ENCODE assay signal across 10 cellular contexts in the genomic region with DNA sequence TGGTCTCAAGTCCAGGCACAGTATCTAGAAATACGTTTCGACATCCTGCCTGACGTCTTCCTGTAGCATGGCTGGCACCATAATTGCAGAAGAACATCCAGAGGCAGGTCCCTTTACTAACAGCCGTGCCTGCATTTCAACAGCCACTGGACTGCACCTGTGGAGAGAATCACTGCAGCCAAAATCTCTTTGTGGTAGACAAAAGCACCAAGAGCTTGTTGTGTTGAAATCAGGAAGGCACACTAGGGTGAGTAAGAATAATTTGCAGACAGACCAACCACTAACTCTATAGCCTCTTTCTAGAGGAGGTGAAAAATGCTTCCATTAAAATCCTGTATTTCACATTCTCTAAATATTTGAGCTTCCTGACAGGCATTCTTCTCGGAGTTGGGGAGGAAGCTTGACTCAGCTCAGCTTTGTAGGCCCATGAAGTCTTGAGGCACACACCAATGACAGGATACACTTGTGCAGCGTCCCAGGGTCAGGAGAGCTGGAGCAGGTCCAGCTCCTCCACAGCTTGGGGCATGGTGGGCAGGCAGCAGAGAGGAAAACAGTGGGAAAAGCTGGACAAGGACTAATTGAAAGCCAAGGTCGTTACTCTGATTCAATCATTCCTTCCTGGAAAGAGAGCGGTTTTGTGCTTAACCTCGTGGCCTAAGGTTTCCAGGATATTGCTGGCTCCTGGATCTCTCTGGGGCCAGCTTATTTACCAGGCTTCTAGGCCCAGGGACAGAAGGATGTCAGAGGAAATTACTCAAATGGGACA.
DNase-seq lines count a peak whose midpoint lies in the region; TF ChIP-seq lines count a peak whose summit lies in the region.
"Had no signal": no experiment of that assay in that cellular context is flagged by ENCODE, and none has a peak within 500 bp of the region (broad histone marks: within the 10 kb centered on the region; RNA-seq: fewer than 3 reads in every experiment).

No MANE protein-coding gene starts in this region.

- no peak for TF ChIP-seq CTCF in colonic mucosa (IDR thresholded peaks at IDR 0.05)
- no peak for TF ChIP-seq CTCF in liver (IDR thresholded peaks at IDR 0.05; ENCODE audit: low read depth, low read length, missing input control)
- no peak for TF ChIP-seq CTCF in uterus (IDR thresholded peaks at IDR 0.05)
- TF ChIP-seq CTCF in lower leg skin (IDR thresholded peaks at IDR 0.05), result no peak
- no peak for TF ChIP-seq CTCF in H9 (conservative IDR thresholded peaks at IDR 0.05)

- no peak overlapping the region for H3K4ac ChIP-seq in H9 (ENCODE audit: low read depth, low read length)

- no peaks in the 10 kb centered on the region for H3K79me2 ChIP-seq in H9 (ENCODE audit: insufficient read depth, low read length)

- no peaks in the 10 kb centered on the region for H3K79me1 ChIP-seq in H9 (ENCODE audit: insufficient read depth, low read depth, low read length, poor library complexity, severe bottlenecking)

- H3K9me3 Mint-ChIP-seq in H9, result peaks cover 16 to 25% of the 10 kb centered on the region in 2 experiments; a peak in 4 of 5 replicates
- H3K9me3 Mint-ChIP-seq: T-helper 1 cell treated with Interleukin-12 subunit alpha and Interleukin-12 subunit beta and Interleukin-4 antibody, amounts not matched to agents 30 μg/mL and 1 μg/mL, for 36 hours had no signal

- H3K27me3 ChIP-seq in colonic mucosa (no peaks in the 10 kb centered on the region), liver (ENCODE audit: control insufficient read depth in 4 of 4, insufficient read depth in 4 of 4, low read length in 3 of 4) (no peaks in the 10 kb centered on the region), uterus (no peaks in the 10 kb centered on the region), H9 (ENCODE audit: insufficient read depth, low read length) (no peaks in the 10 kb centered on the region)

- H2AFZ ChIP-seq in H9 (ENCODE audit: low read length), result no peak overlapping the region

- H3K36me3 Mint-ChIP-seq in H9 (ENCODE audit: insufficient read depth in 1 of 3, low read depth in 3 of 3), result peaks cover 0 to 17% (median 3%) of the 10 kb centered on the region in 3 experiments; a peak in 5 of 7 replicates

- no peak overlapping the region for H2BK120ac ChIP-seq in H9 (ENCODE audit: low read depth, low read length, poor library complexity, severe bottlenecking)

- H4K8ac ChIP-seq in H9 (replicated peaks; ENCODE audit: insufficient read length, low read depth, low read length), result no peak overlapping the region

- no peak overlapping the region for H3K56ac ChIP-seq in H9 (ENCODE audit: insufficient read length, low read depth, low read length)

- no peak overlapping the region for H3K14ac ChIP-seq in H9 (ENCODE audit: insufficient read depth, low read length)

- H3K4me2 ChIP-seq in H9 (ENCODE audit: insufficient read depth, insufficient read length, low read length), result no peak overlapping the region

- H4K5ac ChIP-seq in H9 (ENCODE audit: insufficient read length, low read depth, low read length), result no peak overlapping the region

- H2AK5ac ChIP-seq in H9 (ENCODE audit: insufficient read length, low read length), result no peak overlapping the region

- H4K91ac ChIP-seq in H9 (ENCODE audit: insufficient read length, low read depth, low read length), result no peak overlapping the region

- H3K9ac ChIP-seq in colonic mucosa (ENCODE audit: low read depth in 2 of 2, low read length in 2 of 2) (no peak overlapping the region), liver (ENCODE audit: low read depth in 1 of 2, low read length in 2 of 2) (no peak overlapping the region), H9 (ENCODE audit: extremely low read depth, insufficient read length, low read length) (no peak overlapping the region)

- H2BK15ac ChIP-seq in H9 (ENCODE audit: low read depth, low read length), result no peak overlapping the region

- 79% methylated on average over 9 of the region's 9 CpGs for WGBS in liver
- 48 to 57% methylated on average over 9 of the region's 9 CpGs for WGBS in lower leg skin, 2 donors
- WGBS in H9 (ENCODE audit: extremely low coverage, insufficient read length, low lambda C conversion rate), result no CpG with 5 or more reads among the region's 9 CpGs

- TF ChIP-seq POLR2A in uterus (IDR thresholded peaks at IDR 0.05), result no peak
- no peak for TF ChIP-seq POLR2A in lower leg skin (IDR thresholded peaks at IDR 0.05)

- H3K4me3 ChIP-seq in colonic mucosa (no peak overlapping the region), liver (ENCODE audit: low read depth in 1 of 3, low read length in 3 of 3) (no peak overlapping the region), uterus (no peak overlapping the region), lower leg skin (ENCODE audit: low read depth, poor library complexity, severe bottlenecking) (no peak overlapping the region)

- no peaks in the 10 kb centered on the region for H3K23me2 ChIP-seq in H9 (ENCODE audit: insufficient read length, low read depth, low read length, poor library complexity, severe bottlenecking)

- no peak overlapping the region for H3K23ac ChIP-seq in H9 (ENCODE audit: insufficient read length, low read depth, low read length)

- H3T11ph ChIP-seq in H9 (ENCODE audit: low read length), result no peak overlapping the region

- no peaks in the 10 kb centered on the region for H3K36me3 ChIP-seq in colonic mucosa
- H3K36me3 ChIP-seq in liver (ENCODE audit: control insufficient read depth in 4 of 4, insufficient read depth in 3 of 4, low read depth in 1 of 4, low read length in 3 of 4), result no peaks in the 10 kb centered on the region
- H3K36me3 ChIP-seq in uterus, result no peaks in the 10 kb centered on the region

- H3K27ac ChIP-seq in colonic mucosa, result no peak overlapping the region
- H3K27ac ChIP-seq in liver (ENCODE audit: low read depth in 1 of 2, low read length in 2 of 2), result peak overlapping the region in 1 of 2 donors; percentile 14
- H3K27ac ChIP-seq in uterus, result peak overlapping the region; percentile 25 to 49
- H3K27ac ChIP-seq in H9 (ENCODE audit: insufficient read length, low read depth, low read length), result no peak overlapping the region
- H3K27ac ChIP-seq: 22Rv1 had no signal

- no peak overlapping the region for H2BK20ac ChIP-seq in H9 (ENCODE audit: low read depth, low read length, poor library complexity, severe bottlenecking)

- no peak overlapping the region for H3K27ac Mint-ChIP-seq in H9
- H3K27ac Mint-ChIP-seq: T-helper 1 cell treated with Interleukin-12 subunit alpha and Interleukin-12 subunit beta and Interleukin-4 antibody, amounts not matched to agents 30 μg/mL and 1 μg/mL, for 36 hours had no signal

- H3K4me3 Mint-ChIP-seq in H9, result no peak overlapping the region
- H3K4me3 Mint-ChIP-seq: T-helper 1 cell treated with Interleukin-12 subunit alpha and Interleukin-12 subunit beta and Interleukin-4 antibody, amounts not matched to agents 30 μg/mL and 1 μg/mL, for 36 hours had no signal

- H2BK5ac ChIP-seq in H9 (ENCODE audit: insufficient read length, low read length), result no peak overlapping the region

- H3K4me1 ChIP-seq in colonic mucosa (no peaks in the 10 kb centered on the region), liver (ENCODE audit: control insufficient read depth in 4 of 4, insufficient read depth in 4 of 4, low read length in 3 of 4) (peaks cover 0 to 5% (median 0%) of the 10 kb centered on the region in 4 donors), uterus (no peaks in the 10 kb centered on the region), H9 (ENCODE audit: insufficient read depth, low read length) (peaks cover 4% of the 10 kb centered on the region; the same call in 1 of the 2 replicates)

- no peaks in the 10 kb centered on the region for H4K20me1 ChIP-seq in H9 (ENCODE audit: control insufficient read depth, insufficient read depth, insufficient read length)

- H2BK12ac ChIP-seq in H9 (ENCODE audit: insufficient read length, low read depth, low read length), result no peak overlapping the region

- peak; percentile 24 to 48 for TF ChIP-seq RAD21 in liver (IDR thresholded peaks at IDR 0.05)

- H3K18ac ChIP-seq in H9 (ENCODE audit: insufficient read length, low read depth, low read length), result no peak overlapping the region

- intact Hi-C loops in colonic mucosa (cut with DNase I), result no loop called here
- intact Hi-C loops in uterus (cut with DNase I; ENCODE audit: low total_unique reads), result no loop called here
- intact Hi-C loops in lower leg skin (cut with DNase I; ENCODE audit: low total_unique reads), result no loop called here

- DNase-seq in activated CD8-positive, alpha-beta memory T cell treated with anti-CD3 and anti-CD28 coated beads for 24 hours, result peak; percentile 41
- no peak for DNase-seq in activated CD8-positive, alpha-beta memory T cell treated with anti-CD3 and anti-CD28 coated beads, Interleukin-2, amount 50 U/mL, for 4 hours
- DNase-seq in colonic mucosa (peak; percentile 12), uterus (peak in 1 of 2 donors; percentile 61), lower leg skin (ENCODE audit: low spot score in 2 of 2) (no peak), H9 (no peak), cerebellar nuclear complex (lab: John Stamatoyannopoulos, UW) (no peak)

- peaks cover 14 to 21% of the 10 kb centered on the region in 2 experiments for H3K4me1 Mint-ChIP-seq in H9

- H3K27me3 Mint-ChIP-seq in H9 (ENCODE audit: low read depth), result peaks cover 9% of the 10 kb centered on the region

- H3K9me3 ChIP-seq in colonic mucosa, result no peaks in the 10 kb centered on the region
- H3K9me3 ChIP-seq in liver (ENCODE audit: control insufficient read depth in 4 of 4, low read length in 3 of 4), result no peaks in the 10 kb centered on the region
- no peaks in the 10 kb centered on the region for H3K9me3 ChIP-seq in uterus
- no peaks in the 10 kb centered on the region for H3K9me3 ChIP-seq in H9 (ENCODE audit: control insufficient read depth, low read depth, low read length)

TF ChIP-seq in liver, 16 proteins besides CTCF, POLR2A, EP300 and RAD21:
- peak in 1 of 2 donors; percentile 16 for TF ChIP-seq RXRA (IDR thresholded peaks at IDR 0.05)
- peak; percentile 94 for TF ChIP-seq NR2F2 (IDR thresholded peaks at IDR 0.05)
- no peak for TF ChIP-seq HNF4A (conservative IDR thresholded peaks at IDR 0.05)
TF ChIP-seq in liver: peak in this region for 2.

Comparison
In these comparisons a context has a peak if more than half of its experiments do, and no peak if none do; other contexts are left out.
1. DNase-seq: peak in activated CD8-positive, alpha-beta memory T cell treated with anti-CD3 and anti-CD28 coated beads for 24 hours (single experiment) and colonic mucosa (single experiment); none in activated CD8-positive, alpha-beta memory T cell treated with anti-CD3 and anti-CD28 coated beads, Interleukin-2, amount 50 U/mL, for 4 hours (single experiment), lower leg skin (0 of 2), H9 (single experiment) and cerebellar nuclear complex (0 of 2).
2. H3K27ac ChIP-seq: peak in uterus (2 of 2); none in colonic mucosa (single experiment) and H9 (single experiment).